ENCODE assay signal across 8 cellular contexts in the genomic region with DNA sequence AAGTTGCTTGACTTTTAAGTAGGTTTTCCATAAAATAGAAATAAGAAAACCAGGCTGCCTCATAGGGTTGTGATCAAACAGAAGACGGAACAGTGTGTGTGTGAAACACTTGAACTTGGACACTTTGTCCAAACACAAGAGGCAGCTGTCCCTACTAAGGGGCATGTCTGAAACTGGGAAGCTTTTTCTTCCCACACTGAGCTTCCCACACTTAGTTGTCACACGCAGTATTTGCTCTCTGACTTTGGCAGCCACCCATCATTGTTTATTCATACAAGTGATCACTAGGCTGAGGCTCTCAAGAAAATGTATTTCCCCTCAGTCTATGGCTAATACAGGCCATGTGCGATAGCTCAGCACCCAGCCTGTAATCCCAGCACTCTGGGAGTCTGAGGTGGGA. TPM values are rescaled to one million over a fixed set of nuclear protein-coding genes. Genes with fewer than 3 reads are reported as not detected.
DNase-seq lines count a peak whose midpoint lies in the region; TF ChIP-seq lines count a peak whose summit lies in the region.
"Had no signal": no experiment of that assay in that cellular context is flagged by ENCODE, and none has a peak within 500 bp of the region (broad histone marks: within the 10 kb centered on the region; RNA-seq: fewer than 3 reads in every experiment).

No MANE protein-coding gene starts in this region.

- no peaks in the 10 kb centered on the region for H3K9me3 ChIP-seq in thyroid gland

- H3K27me3 Mint-ChIP-seq in chondrocyte (ENCODE audit: low read depth) = no peaks in the 10 kb centered on the region

- TF ChIP-seq CTCF in chondrocyte (IDR thresholded peaks at IDR 0.05) (no peak), thyroid gland (IDR thresholded peaks at IDR 0.05) (no peak)

- no peaks in the 10 kb centered on the region for H3K36me3 Mint-ChIP-seq in chondrocyte (ENCODE audit: low read depth)

- peaks cover 61% of the 10 kb centered on the region for H3K4me1 Mint-ChIP-seq in chondrocyte (ENCODE audit: low read depth)

- H3K27me3 ChIP-seq in thyroid gland = no peaks in the 10 kb centered on the region

- H3K9me3 Mint-ChIP-seq in chondrocyte (ENCODE audit: low read depth) = no peaks in the 10 kb centered on the region
- H3K9me3 Mint-ChIP-seq: effector memory CD8-positive, alpha-beta T cell had no signal

- peaks cover 0 to 2% of the 10 kb centered on the region in 2 donors for H3K36me3 ChIP-seq in thyroid gland

- DNase-seq in NCI-H1105 treated with DMSO at 0.1 percent for 48 hours (lab: John Stamatoyannopoulos, UW) (peak; percentile 63), chondrocyte (ENCODE audit: low spot score) (no peak), lung microvascular endothelial cell (ENCODE audit: low read depth in 2 of 2) (peak; percentile 63 to 96), thyroid gland (no peak), activated gamma-delta T cell (lab: John Stamatoyannopoulos, UW) (no peak), 8988T (no peak), NCI-H524 treated with DMSO at 0.1 percent for 48 hours (lab: John Stamatoyannopoulos, UW) (no peak)
- DNase-seq: effector memory CD8-positive, alpha-beta T cell had no signal

- H3K27ac ChIP-seq in thyroid gland = peak overlapping the region; percentile 52 to 81 (median 66)

- H3K4me1 ChIP-seq in thyroid gland = peaks cover 20 to 63% of the 10 kb centered on the region in 2 donors

- no peak for TF ChIP-seq POLR2A in thyroid gland (IDR thresholded peaks at IDR 0.05)

- intact Hi-C loops in thyroid gland (cut with DNase I) = no loop called here

- peak overlapping the region; percentile 96 for H3K27ac Mint-ChIP-seq in chondrocyte (ENCODE audit: unreplicated experiment)

- peak overlapping the region; percentile 79 for H3K4me3 Mint-ChIP-seq in chondrocyte (ENCODE audit: unreplicated experiment)

- 23 to 24% methylated on average over 3 of the region's 3 CpGs for WGBS in thyroid gland, 2 donors

- H3K4me3 ChIP-seq in thyroid gland (replicated peaks in 1 of 3) = no peak overlapping the region

RNA-seq across cellular contexts. Expression of a gene that starts 1.2 kb away (rescaled TPM):
- total RNA-seq in chondrocyte (0.50 TPM in 1 of 3 replicates, not detected in the others), lung microvascular endothelial cell (under 0.01 TPM in 1 of 2 replicates, not detected in the other), thyroid gland (not detected)

RNA-seq across cellular contexts. Expression of a gene that starts 34.4 kb away (rescaled TPM):
- total RNA-seq in chondrocyte (579 to 718 TPM (median 705 TPM) in 3 replicates), lung microvascular endothelial cell (530 and 1,137 TPM in 2 replicates), thyroid gland (100 to 1,000 TPM; 367 to 562 (median 504) TPM)

Comparison
In these comparisons a context has a peak if more than half of its experiments do, and no peak if none do; other contexts are left out.
1. DNase-seq: peak in NCI-H1105 treated with DMSO at 0.1 percent for 48 hours (single experiment) and lung microvascular endothelial cell (2 of 2); none in chondrocyte (single experiment), thyroid gland (0 of 2), activated gamma-delta T cell (single experiment), 8988T (single experiment) and NCI-H524 treated with DMSO at 0.1 percent for 48 hours (single experiment).